11 cellular contexts compared by ENCODE assay signal in genomic region chrX:83339724-83340123, GRCh38.
"Had no signal": no experiment of that assay in that cellular context is flagged by ENCODE, and none has a peak within 500 bp of the region (broad histone marks: within the 10 kb centered on the region; RNA-seq: fewer than 3 reads in every experiment).

No MANE protein-coding gene starts in this region.

- H3K4me3 ChIP-seq: GM23248, GM23338, HAP-1 had no signal

- H3K27ac ChIP-seq: GM23248 had no signal

- H3K9ac ChIP-seq: GM23248 had no signal

- H3K9me3 Mint-ChIP-seq: GM23338 had no signal

- H3K9me3 ChIP-seq: HAP-1 had no signal

- ATAC-seq: GM23338, HCT116 had no signal

- FAIRE-seq: H1, H54 had no signal

- H3K4me3 Mint-ChIP-seq: GM23338, H9, HFFc6 had no signal

- H3K4me1 ChIP-seq: HAP-1 had no signal

- DNase-seq: GM23248, GOT3, H7, H9, HCEC 1CT, HFFc6 had no signal

- H3K36me3 ChIP-seq: HAP-1 had no signal

- H3K27ac Mint-ChIP-seq: GM23338, H9, HFFc6 had no signal

- H3K4me2 ChIP-seq: GM23338 had no signal

- H2AFZ ChIP-seq: GM23248, GM23338 had no signal
